ENCODE assay signal across 9 cellular contexts in the genomic region with DNA sequence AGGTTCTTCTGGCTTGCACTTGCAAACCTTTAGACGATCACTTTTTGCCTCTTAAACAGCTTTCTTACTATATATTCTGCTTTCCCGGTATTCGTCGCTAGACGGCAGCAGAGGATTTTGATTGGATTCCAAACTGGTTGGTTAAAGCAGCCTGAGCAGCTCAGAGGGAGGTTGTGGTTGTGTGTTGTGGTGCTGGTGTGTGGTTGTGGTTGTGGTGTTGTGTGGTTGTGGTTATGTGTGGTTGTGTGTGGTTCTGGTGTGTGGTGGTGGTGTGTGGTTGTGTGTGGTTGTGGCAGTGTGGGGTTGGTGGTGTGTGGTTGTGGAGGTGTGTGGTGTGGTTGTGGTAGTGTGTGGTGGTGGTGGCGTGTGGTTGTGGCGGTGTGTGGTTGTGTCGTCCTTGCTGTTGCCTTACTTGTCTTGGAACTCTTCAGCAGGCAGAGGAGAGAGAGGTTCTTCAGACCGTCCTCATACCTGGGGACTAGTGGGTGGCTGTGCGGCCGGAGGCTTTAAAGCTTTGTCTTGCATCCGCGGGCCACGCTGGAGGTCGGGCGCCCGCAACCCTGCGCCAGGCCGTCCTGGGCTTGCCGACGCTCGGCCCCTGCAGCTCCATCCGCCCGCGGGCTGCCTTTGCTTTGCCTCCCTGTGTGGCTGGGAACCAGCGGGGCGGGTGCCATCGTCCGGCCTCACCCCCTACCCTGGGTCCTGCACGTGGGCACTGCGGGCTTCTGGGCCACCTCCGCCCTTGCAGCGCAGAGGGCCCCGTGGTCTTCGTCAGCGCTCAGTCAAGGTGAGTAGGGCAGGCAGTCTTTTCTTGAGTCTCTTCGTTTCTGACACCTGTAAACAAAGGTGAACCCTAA.
DNase-seq lines count a peak whose midpoint lies in the region; ATAC-seq and TF ChIP-seq lines count a peak whose summit lies in the region.
"Had no signal": no experiment of that assay in that cellular context is flagged by ENCODE, and none has a peak within 500 bp of the region (broad histone marks: within the 10 kb centered on the region; RNA-seq: fewer than 3 reads in every experiment).

No MANE protein-coding gene starts in this region.

- TF ChIP-seq EP300 in sigmoid colon (IDR thresholded peaks at IDR 0.05): no peak

- H3K27me3 Mint-ChIP-seq in activated T-helper 1 cell treated with anti-CD3 and anti-CD28 coated beads, Interleukin-12 subunit alpha, Interleukin-12 subunit beta, Interleukin-2, Interleukin-4 antibody, amounts not matched to agents 30 ng/mL and 10 ng/mL and 1 ng/mL, durations not matched to agents 14 hours and 24 hours and 36 hours (ENCODE audit: insufficient read depth): no peaks in the 10 kb centered on the region
- peaks cover 1 to 10% (median 2%) of the 10 kb centered on the region in 5 donors for H3K27me3 Mint-ChIP-seq in naive thymus-derived CD8-positive, alpha-beta T cell

- H3K4me1 ChIP-seq in GM23248 (ENCODE audit: insufficient read depth) (no peaks in the 10 kb centered on the region), heart left ventricle (no peaks in the 10 kb centered on the region), sigmoid colon (no peaks in the 10 kb centered on the region)

- H3K4me3 ChIP-seq in BJ (ENCODE audit: low read depth, low read length): no peak overlapping the region
- no peak overlapping the region for H3K4me3 ChIP-seq in GM23248
- H3K4me3 ChIP-seq in heart left ventricle: no peak overlapping the region
- H3K4me3 ChIP-seq in sigmoid colon: no peak overlapping the region

- intact Hi-C loops in activated T-helper 1 cell treated with anti-CD3 and anti-CD28 coated beads, Interleukin-12 subunit alpha, Interleukin-12 subunit beta, Interleukin-2, Interleukin-4 antibody, amounts not matched to agents 30 ng/mL and 10 ng/mL and 1 ng/mL, durations not matched to agents 14 hours and 24 hours and 36 hours (cut with micrococcal nuclease): no loop called here
- intact Hi-C loops in heart left ventricle (cut with DNase I) (loop anchor here (2.0 to 10.0 kb wide), 5 partner anchors 76 to 257 kb away; no protein-coding TSS in a partner anchor), sigmoid colon (cut with DNase I) (loop anchor here (1.0 to 10.0 kb wide), 2 partner anchors 84 to 257 kb away; no protein-coding TSS in a partner anchor)

- no peaks in the 10 kb centered on the region for H3F3A ChIP-seq in GM23248 (ENCODE audit: insufficient read depth)

- peaks cover 4% of the 10 kb centered on the region for H3K9me3 Mint-ChIP-seq in activated T-helper 1 cell treated with anti-CD3 and anti-CD28 coated beads, Interleukin-12 subunit alpha, Interleukin-12 subunit beta, Interleukin-2, Interleukin-4 antibody, amounts not matched to agents 30 ng/mL and 10 ng/mL and 1 ng/mL, durations not matched to agents 14 hours and 24 hours and 36 hours
- H3K9me3 Mint-ChIP-seq in naive thymus-derived CD8-positive, alpha-beta T cell: peaks cover 0 to 20% (median 4%) of the 10 kb centered on the region in 9 donors

- H3K9ac ChIP-seq in GM23248: no peak overlapping the region

- H3K27ac Mint-ChIP-seq in activated T-helper 1 cell treated with anti-CD3 and anti-CD28 coated beads, Interleukin-12 subunit alpha, Interleukin-12 subunit beta, Interleukin-2, Interleukin-4 antibody, amounts not matched to agents 30 ng/mL and 10 ng/mL and 1 ng/mL, durations not matched to agents 14 hours and 24 hours and 36 hours: peak overlapping the region; percentile 85
- peak overlapping the region in 1 of 10 donors; percentile 36 for H3K27ac Mint-ChIP-seq in naive thymus-derived CD8-positive, alpha-beta T cell

- H3K27ac ChIP-seq in GM23248 (no peak overlapping the region), heart left ventricle (no peak overlapping the region), sigmoid colon (no peak overlapping the region)

- no peaks in the 10 kb centered on the region for H3K27me3 ChIP-seq in BJ (ENCODE audit: control insufficient read depth, insufficient read depth, low read length)
- no peaks in the 10 kb centered on the region for H3K27me3 ChIP-seq in GM23248 (replicated peaks; ENCODE audit: insufficient read depth)
- H3K27me3 ChIP-seq in heart left ventricle: peaks cover 0 to 8% (median 0%) of the 10 kb centered on the region in 9 donors
- no peaks in the 10 kb centered on the region for H3K27me3 ChIP-seq in sigmoid colon

- peak in 2 of 4 donors; percentile 12 to 59 for ATAC-seq in heart left ventricle
- no peak for ATAC-seq in GM19397 (IDR thresholded peaks at IDR 0.05; ENCODE audit: unreplicated experiment)
- no peak for ATAC-seq in naive thymus-derived CD8-positive, alpha-beta T cell

- H3K4me3 Mint-ChIP-seq in activated T-helper 1 cell treated with anti-CD3 and anti-CD28 coated beads, Interleukin-12 subunit alpha, Interleukin-12 subunit beta, Interleukin-2, Interleukin-4 antibody, amounts not matched to agents 30 ng/mL and 10 ng/mL and 1 ng/mL, durations not matched to agents 14 hours and 24 hours and 36 hours: no peak overlapping the region
- peak overlapping the region in 1 of 10 donors; percentile 31 for H3K4me3 Mint-ChIP-seq in naive thymus-derived CD8-positive, alpha-beta T cell
- H3K4me3 Mint-ChIP-seq: naive B cell had no signal

- H3K79me2 ChIP-seq in GM23248 (ENCODE audit: insufficient read depth): no peaks in the 10 kb centered on the region

- WGBS in GM23248 (ENCODE audit: low coverage in 1 of 2, low lambda C conversion rate in 2 of 2, missing lambda C conversion rate in 2 of 2), 2 experiments: 64 to 65% methylated on average over 37 of the region's 37 CpGs
- WGBS in heart left ventricle, 4 donors: 71 to 79% (median 77%) methylated on average over 33 to 37 of the region's 37 CpGs
- WGBS in sigmoid colon, 2 donors: 77 to 79% methylated on average over 37 of the region's 37 CpGs

- H3K4me2 ChIP-seq in GM23248 (ENCODE audit: unreplicated experiment): no peak overlapping the region

- no peaks in the 10 kb centered on the region for H3K36me3 Mint-ChIP-seq in activated T-helper 1 cell treated with anti-CD3 and anti-CD28 coated beads, Interleukin-12 subunit alpha, Interleukin-12 subunit beta, Interleukin-2, Interleukin-4 antibody, amounts not matched to agents 30 ng/mL and 10 ng/mL and 1 ng/mL, durations not matched to agents 14 hours and 24 hours and 36 hours (ENCODE audit: low read depth)
- H3K36me3 Mint-ChIP-seq in naive thymus-derived CD8-positive, alpha-beta T cell: no peaks in the 10 kb centered on the region
- H3K36me3 Mint-ChIP-seq: naive B cell had no signal

- CTCF ChIA-PET in BJ (lab: Yijun Ruan, JAX): interaction anchor here (0.6 to 7.5 kb wide), 30 partner anchors 8 to 1540 kb away, joined by 3 to 93 read pairs (median 6); no protein-coding TSS in a partner anchor

- H3K4me1 Mint-ChIP-seq in activated T-helper 1 cell treated with anti-CD3 and anti-CD28 coated beads, Interleukin-12 subunit alpha, Interleukin-12 subunit beta, Interleukin-2, Interleukin-4 antibody, amounts not matched to agents 30 ng/mL and 10 ng/mL and 1 ng/mL, durations not matched to agents 14 hours and 24 hours and 36 hours (ENCODE audit: low read depth): no peaks in the 10 kb centered on the region
- peaks cover 0 to 1% (median 0%) of the 10 kb centered on the region in 4 donors for H3K4me1 Mint-ChIP-seq in naive thymus-derived CD8-positive, alpha-beta T cell

- no peak overlapping the region for H2AFZ ChIP-seq in GM23248

- TF ChIP-seq POLR2A in heart left ventricle (IDR thresholded peaks at IDR 0.05) (no peak), sigmoid colon (IDR thresholded peaks at IDR 0.05) (no peak)

- no peaks in the 10 kb centered on the region for H3K9me2 ChIP-seq in GM23248 (ENCODE audit: insufficient read depth)

- no peaks in the 10 kb centered on the region for H4K20me1 ChIP-seq in GM23248 (ENCODE audit: insufficient read depth)

- TF ChIP-seq CTCF in BJ (IDR thresholded peaks at IDR 0.05; ENCODE audit: insufficient read depth, low read depth, low read length) (peak; percentile 87), heart left ventricle (IDR thresholded peaks at IDR 0.05) (peak; percentile 28 to 64 (median 47)), sigmoid colon (IDR thresholded peaks at IDR 0.05) (peak; percentile 37 to 68 (median 56))

- no peaks in the 10 kb centered on the region for H3K9me3 ChIP-seq in GM23248 (ENCODE audit: low read depth)
- H3K9me3 ChIP-seq in heart left ventricle: peaks cover 0 to 6% (median 0%) of the 10 kb centered on the region in 12 donors
- no peaks in the 10 kb centered on the region for H3K9me3 ChIP-seq in sigmoid colon

- H3K36me3 ChIP-seq in BJ (ENCODE audit: control insufficient read depth, insufficient read depth, low read length): no peaks in the 10 kb centered on the region
- H3K36me3 ChIP-seq in GM23248 (ENCODE audit: low read depth): no peaks in the 10 kb centered on the region
- H3K36me3 ChIP-seq in heart left ventricle: no peaks in the 10 kb centered on the region
- no peaks in the 10 kb centered on the region for H3K36me3 ChIP-seq in sigmoid colon

- in situ Hi-C loops in GM23248 (cut with MboI): loop anchor here (10.0 kb wide), 1 partner anchor 254 kb away; no protein-coding TSS in a partner anchor

- POLR2A ChIA-PET in BJ (lab: Charles Lee): interaction anchor here (1.0 kb wide), 1 partner anchor 257 kb away, joined by 4 read pairs; no protein-coding TSS in a partner anchor
- POLR2A ChIA-PET in naive thymus-derived CD8-positive, alpha-beta T cell (lab: Charles Lee): no interaction called here

- peak; percentile 11 for DNase-seq in BJ (ENCODE audit: low read depth)
- DNase-seq in GM23248: peak; percentile 74
- peak; percentile 61 for DNase-seq in NCI-H345 treated with DMSO at 0.1 percent for 48 hours (lab: John Stamatoyannopoulos, UW; ENCODE audit: unreplicated experiment)
- DNase-seq in activated T-helper 1 cell treated with anti-CD3 and anti-CD28 coated beads, Interleukin-12 subunit alpha, Interleukin-12 subunit beta, Interleukin-2, Interleukin-4 antibody, amounts not matched to agents 30 ng/mL and 10 ng/mL and 1 ng/mL, durations not matched to agents 14 hours and 24 hours and 36 hours (ENCODE audit: low spot score): no peak
- no peak for DNase-seq in heart left ventricle
- DNase-seq in sigmoid colon: no peak
- DNase-seq in naive thymus-derived CD8-positive, alpha-beta T cell: no peak
- DNase-seq: naive B cell had no signal

Comparison
In these comparisons a context has a peak if more than half of its experiments do, and no peak if none do; other contexts are left out.
1. DNase-seq: peak in BJ (single experiment), GM23248 (single experiment) and NCI-H345 treated with DMSO at 0.1 percent for 48 hours (single experiment); none in activated T-helper 1 cell treated with anti-CD3 and anti-CD28 coated beads, Interleukin-12 subunit alpha, Interleukin-12 subunit beta, Interleukin-2, Interleukin-4 antibody, amounts not matched to agents 30 ng/mL and 10 ng/mL and 1 ng/mL, durations not matched to agents 14 hours and 24 hours and 36 hours (single experiment), heart left ventricle (0 of 5), sigmoid colon (single experiment) and naive thymus-derived CD8-positive, alpha-beta T cell (0 of 10).
2. Peak in every context shown above with its lines, with median percentiles within 50 percentile points of each other: CTCF ChIP-seq.